In the genomic region with DNA sequence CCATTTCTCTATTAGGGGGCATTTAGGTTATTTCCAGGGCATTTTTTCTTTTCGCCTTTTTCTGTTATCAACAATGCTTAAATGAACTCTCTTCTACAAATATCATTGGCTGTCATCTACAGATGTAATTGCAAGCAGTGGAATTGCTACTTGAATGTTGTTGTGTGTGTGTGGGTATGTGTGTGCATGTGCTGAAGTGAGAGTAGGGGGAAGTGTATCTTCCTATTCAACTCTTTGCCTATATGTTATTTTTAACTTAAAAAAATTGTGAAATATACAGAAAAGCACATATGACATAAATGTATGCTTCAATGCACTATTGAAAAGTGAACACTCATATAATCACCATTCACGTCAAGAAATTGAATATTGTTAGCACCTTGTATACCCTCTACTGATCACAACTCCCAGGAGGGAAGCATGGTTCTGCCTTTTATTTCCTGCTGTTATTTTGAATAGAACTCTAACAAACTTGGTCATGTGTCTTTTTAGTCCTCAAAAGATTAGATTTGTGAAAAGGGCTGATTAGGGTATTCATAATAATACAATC, we compare ENCODE assay signal across 20 cellular contexts. TPM values are rescaled to one million over a fixed set of nuclear protein-coding genes. Genes with fewer than 3 reads are reported as not detected.
DNase-seq lines count a peak whose midpoint lies in the region; ATAC-seq and TF ChIP-seq lines count a peak whose summit lies in the region.
"Had no signal": no experiment of that assay in that cellular context is flagged by ENCODE, and none has a peak within 500 bp of the region (broad histone marks: within the 10 kb centered on the region; RNA-seq: fewer than 3 reads in every experiment).

No MANE protein-coding gene starts in this region.

- peak overlapping the region; percentile 14 to 84 (median 44) for H3K4me3 Mint-ChIP-seq in naive B cell
- H3K4me3 Mint-ChIP-seq: CD8-positive, alpha-beta T cell; GM23338 had no signal

- H3K4me3 ChIP-seq in GM06990 (replicated peaks; ENCODE audit: low read depth, low read length) (no peak overlapping the region), OCI-LY3 (ENCODE audit: low read length) (no peak overlapping the region)
- H3K4me3 ChIP-seq: GM23338, MG63, SJSA1 had no signal

- H3K36me3 ChIP-seq in GM06990 (ENCODE audit: control insufficient read depth, insufficient read depth, low read length): no peaks in the 10 kb centered on the region
- peaks cover 4% of the 10 kb centered on the region for H3K36me3 ChIP-seq in OCI-LY3 (replicated peaks; ENCODE audit: low read depth, low read length)
- H3K36me3 ChIP-seq: MG63 had no signal

- ATAC-seq in GM21360 (IDR thresholded peaks at IDR 0.05; ENCODE audit: unreplicated experiment) (peak; percentile 40), naive B cell (ENCODE audit: low read depth in 2 of 2) (peak; percentile 85 to 86), HG02840 (IDR thresholded peaks at IDR 0.05; ENCODE audit: low FRiP score, unreplicated experiment) (no peak), GM21528 (IDR thresholded peaks at IDR 0.05; ENCODE audit: low FRiP score, unreplicated experiment) (no peak)
- ATAC-seq: CD8-positive, alpha-beta T cell; GM23338; HCT116; Right ventricle myocardium inferior had no signal

- peak overlapping the region; percentile 77 to 96 (median 92) for H3K27ac Mint-ChIP-seq in naive B cell
- H3K27ac Mint-ChIP-seq: CD8-positive, alpha-beta T cell; GM23338 had no signal

- TF ChIP-seq CTCF in GM06990 (IDR thresholded peaks at IDR 0.05; ENCODE audit: insufficient read depth, low read length, poor library complexity, severe bottlenecking) (no peak), OCI-LY3 (IDR thresholded peaks at IDR 0.05; ENCODE audit: low read depth, low read length) (no peak)

- peaks cover 22% of the 10 kb centered on the region for H3K4me1 ChIP-seq in OCI-LY3 (ENCODE audit: low read length)
- H3K4me1 ChIP-seq: SJSA1 had no signal

- H4K20me1 ChIP-seq in OCI-LY3 (ENCODE audit: insufficient read depth, low read length): no peaks in the 10 kb centered on the region

- no peak overlapping the region for H3K27ac ChIP-seq in OCI-LY3 (ENCODE audit: low read length)
- H3K27ac ChIP-seq: SJSA1 had no signal

- H3K4me2 ChIP-seq in OCI-LY3 (ENCODE audit: low read length): peak overlapping the region; percentile 16; the same call in 1 of the 2 replicates
- H3K4me2 ChIP-seq: GM23338 had no signal

- H3K9ac ChIP-seq in OCI-LY3 (ENCODE audit: low read length): no peak overlapping the region

- H3K36me3 Mint-ChIP-seq in naive B cell: no peaks in the 10 kb centered on the region
- H3K36me3 Mint-ChIP-seq: CD8-positive, alpha-beta T cell had no signal

- peak; percentile 34 for DNase-seq in GM06990 (ENCODE audit: extremely low read depth, insufficient read length)
- peak; percentile 67 for DNase-seq in naive B cell
- no peak for DNase-seq in NCI-H1436 treated with DMSO at 0.1 percent for 48 hours (lab: John Stamatoyannopoulos, UW)
- DNase-seq: C1 segment of cervical spinal cord; CD8-positive, alpha-beta T cell; MG63; NCI-H1105 treated with DMSO at 0.1 percent for 48 hours; NCI-H1694; NCI-H2081 treated with DMSO at 0.1 percent for 48 hours; NCI-H2171 treated with DMSO at 0.1 percent for 48 hours; NCI-H524 treated with DMSO at 0.1 percent for 48 hours; NCI-H82 had no signal

- H3K79me2 ChIP-seq in OCI-LY3 (ENCODE audit: low read length): peaks cover 21% of the 10 kb centered on the region

- H3K27me3 ChIP-seq in GM06990 (replicated peaks; ENCODE audit: control insufficient read depth, insufficient read depth, low read length) (no peaks in the 10 kb centered on the region), OCI-LY3 (ENCODE audit: low read depth, low read length) (no peaks in the 10 kb centered on the region)
- H3K27me3 ChIP-seq: MG63, SJSA1 had no signal

- H3K9me3 ChIP-seq in OCI-LY3 (ENCODE audit: insufficient read depth, low read length): no peaks in the 10 kb centered on the region
- H3K9me3 ChIP-seq: SJSA1 had no signal

- no peak overlapping the region for H2AFZ ChIP-seq in OCI-LY3 (ENCODE audit: low read depth, low read length)
- H2AFZ ChIP-seq: GM23338 had no signal

- H3K9me3 Mint-ChIP-seq in naive B cell: peaks cover 0 to 2% (median 0%) of the 10 kb centered on the region in 7 donors
- H3K9me3 Mint-ChIP-seq: CD8-positive, alpha-beta T cell had no signal

- no peaks in the 10 kb centered on the region for H3K27me3 Mint-ChIP-seq in naive B cell

- H3K4me1 Mint-ChIP-seq in naive B cell: peaks cover 51 to 74% (median 64%) of the 10 kb centered on the region in 3 donors

RNA-seq across cellular contexts. Expression of gene WDFY2, which starts 24.7 kb away (rescaled TPM):
- 10 to 100 TPM in 1 of 6 donors, 1 to 10 TPM in 5; 7.6 to 13.6 (median 8.0) TPM for polyA plus RNA-seq in naive B cell (ENCODE audit: low read depth in 6 of 6)

Comparison
In these comparisons a context has a peak if more than half of its experiments do, and no peak if none do; other contexts are left out.
1. ATAC-seq: peak in GM21360 (single experiment) and naive B cell (2 of 2); none in HG02840 (single experiment) and GM21528 (single experiment).